Comparison of ENCODE assay signal across 13 cellular contexts in the genomic region with DNA sequence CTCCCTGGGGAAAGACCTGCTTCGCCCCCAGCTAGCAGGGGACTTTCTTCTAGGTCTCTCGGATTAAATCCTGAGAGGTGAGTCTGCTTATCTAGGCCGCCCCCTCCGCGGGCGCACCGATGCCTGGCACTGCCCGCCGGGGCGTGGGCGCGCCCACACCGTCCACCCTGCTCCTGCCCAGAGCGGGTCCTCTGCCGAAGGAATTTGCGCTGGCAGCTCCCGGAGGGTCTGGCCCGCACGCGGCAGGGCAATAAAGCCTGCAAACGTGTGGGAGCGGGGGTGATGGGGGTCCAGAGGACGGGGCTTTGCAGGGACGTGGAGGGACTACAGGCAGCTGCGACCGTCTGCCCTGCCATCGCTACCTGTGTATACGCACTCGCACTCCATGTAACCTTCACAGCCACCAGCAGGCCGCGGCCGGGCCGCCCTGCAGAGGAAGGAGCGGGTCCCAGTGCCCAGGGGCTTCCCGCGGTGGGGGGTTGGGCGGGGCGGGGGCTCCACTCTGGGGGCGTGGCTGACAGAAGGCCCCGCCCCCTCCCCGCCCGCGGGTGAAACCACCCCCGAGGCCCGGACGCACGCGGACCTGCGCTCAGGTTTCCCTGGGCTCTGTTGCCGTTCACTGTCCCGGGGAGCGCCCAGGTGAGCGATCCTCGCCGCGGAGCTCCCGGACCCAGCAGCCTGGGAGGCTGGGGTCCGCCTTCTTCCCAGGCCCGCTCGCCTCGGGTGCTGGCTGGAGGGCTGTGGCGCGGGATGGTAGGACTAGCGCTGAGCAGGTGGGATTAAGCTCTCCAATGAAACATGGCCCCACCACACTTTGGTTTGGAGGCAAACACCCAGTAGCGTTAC.
"Had no signal": no experiment of that assay in that cellular context is flagged by ENCODE, and none has a peak within 500 bp of the region (broad histone marks: within the 10 kb centered on the region; RNA-seq: fewer than 3 reads in every experiment).

No MANE protein-coding gene starts in this region.

- DNase-seq: activated CD4-positive, alpha-beta T cell treated with anti-CD3 and anti-CD28 coated beads, Interleukin-2, amount 50 U/mL, for 48 hours; activated CD8-positive, alpha-beta memory T cell treated with anti-CD3 and anti-CD28 coated beads, Interleukin-2, amount 10 ng/mL, durations not matched to agents 7 days and 5 days; activated gamma-delta T cell treated with Interleukin-2 at 50 U/mL for 16 hours; activated naive CD8-positive, alpha-beta T cell treated with anti-CD3 and anti-CD28 coated beads, Interleukin-2, amount 10 ng/mL, durations not matched to agents 7 days and 5 days; activated T-cell treated with anti-CD3 and anti-CD28 coated beads, Interleukin-2, amount 50 U/mL, for 4 hours; anterior cingulate cortex; mesendoderm; stimulated activated CD4-positive, alpha-beta T cell treated with anti-CD3 and anti-CD28 coated beads, Interleukin-4, amount 100 ng/mL, for 1 hour; transverse colon had no signal

- H3K27me3 ChIP-seq: breast epithelium, ovary had no signal

- H3K36me3 ChIP-seq: breast epithelium, ovary, transverse colon had no signal

- ATAC-seq: activated CD4-positive, CD25-positive, alpha-beta regulatory T cell treated with anti-CD3 and anti-CD28 coated beads, Interleukin-2, amount 50 U/mL, for 24 hours; activated CD8-positive, alpha-beta memory T cell treated with anti-CD3 and anti-CD28 coated beads, Interleukin-2, amount 10 ng/mL, durations not matched to agents 7 days and 5 days; activated T-cell treated with anti-CD3 and anti-CD28 coated beads, Interleukin-2, amount 50 U/mL, for 4 hours; esophagus mucosa had no signal

- H3K4me3 Mint-ChIP-seq: activated CD8-positive, alpha-beta memory T cell treated with anti-CD3 and anti-CD28 coated beads, Interleukin-2, amount 10 ng/mL, durations not matched to agents 7 days and 5 days; activated naive CD8-positive, alpha-beta T cell treated with anti-CD3 and anti-CD28 coated beads, Interleukin-2, amount 10 ng/mL, durations not matched to agents 7 days and 5 days; activated T-cell treated with anti-CD3 and anti-CD28 coated beads, Interleukin-2, amount 50 U/mL, for 4 hours had no signal

- H3K4me1 Mint-ChIP-seq: activated CD8-positive, alpha-beta memory T cell treated with anti-CD3 and anti-CD28 coated beads, Interleukin-2, amount 10 ng/mL, durations not matched to agents 7 days and 5 days; activated naive CD8-positive, alpha-beta T cell treated with anti-CD3 and anti-CD28 coated beads, Interleukin-2, amount 10 ng/mL, durations not matched to agents 7 days and 5 days had no signal

- H3K27ac Mint-ChIP-seq: activated CD8-positive, alpha-beta memory T cell treated with anti-CD3 and anti-CD28 coated beads, Interleukin-2, amount 10 ng/mL, durations not matched to agents 7 days and 5 days; activated naive CD8-positive, alpha-beta T cell treated with anti-CD3 and anti-CD28 coated beads, Interleukin-2, amount 10 ng/mL, durations not matched to agents 7 days and 5 days had no signal

- H3K9me3 Mint-ChIP-seq: activated naive CD8-positive, alpha-beta T cell treated with anti-CD3 and anti-CD28 coated beads, Interleukin-2, amount 10 ng/mL, durations not matched to agents 7 days and 5 days; activated T-cell treated with anti-CD3 and anti-CD28 coated beads, Interleukin-2, amount 50 U/mL, for 4 hours had no signal

- H3K4me3 ChIP-seq: breast epithelium, ovary, transverse colon had no signal

- H3K36me3 Mint-ChIP-seq: activated CD8-positive, alpha-beta memory T cell treated with anti-CD3 and anti-CD28 coated beads, Interleukin-2, amount 10 ng/mL, durations not matched to agents 7 days and 5 days; activated naive CD8-positive, alpha-beta T cell treated with anti-CD3 and anti-CD28 coated beads, Interleukin-2, amount 10 ng/mL, durations not matched to agents 7 days and 5 days had no signal
